ENCODE assay signal across 9 cellular contexts in the genomic region with DNA sequence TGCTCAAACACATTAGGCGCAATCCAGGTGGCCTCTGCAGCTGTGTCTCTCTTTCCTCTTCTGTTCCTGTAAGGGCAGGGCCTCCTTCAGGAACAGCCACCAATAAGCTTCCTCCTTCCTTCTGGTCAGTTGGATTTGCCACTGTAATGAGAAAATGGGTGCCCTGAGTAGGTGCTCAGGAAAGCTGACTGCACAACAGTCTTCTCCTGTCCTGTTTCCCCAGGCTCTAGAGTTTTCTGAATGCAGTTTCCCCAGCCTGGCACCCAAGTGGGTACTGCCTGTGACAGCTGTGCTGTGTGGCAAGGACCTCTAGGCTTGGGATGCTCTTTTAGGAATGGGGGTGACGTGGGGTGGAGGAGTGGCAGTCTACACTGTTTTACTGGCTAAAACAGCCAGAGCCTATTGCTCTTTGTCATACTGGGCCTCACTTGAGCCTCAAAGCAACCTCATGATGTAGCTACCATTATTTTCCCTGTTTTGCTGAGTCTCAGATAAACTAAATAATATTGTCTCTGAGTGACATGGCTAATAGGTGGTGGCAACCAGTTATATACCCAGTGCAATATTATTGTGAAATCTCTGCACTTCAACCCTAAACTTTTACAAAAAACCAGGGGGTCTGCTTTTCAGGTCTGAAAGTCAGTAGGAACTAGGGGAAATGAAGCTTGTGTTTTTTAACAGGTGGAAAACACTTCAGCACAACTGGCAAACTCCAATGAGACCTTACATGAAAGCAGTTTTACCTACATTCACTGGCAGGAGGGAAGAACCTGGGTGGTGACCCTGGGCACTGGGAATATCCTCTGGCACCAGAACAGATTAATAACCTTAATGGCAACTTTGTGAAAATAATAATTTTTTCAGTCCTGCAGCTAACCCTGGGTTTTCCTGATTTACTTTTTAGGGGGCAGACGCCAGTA.
DNase-seq lines count a peak whose midpoint lies in the region; ATAC-seq and TF ChIP-seq lines count a peak whose summit lies in the region.
"Had no signal": no experiment of that assay in that cellular context is flagged by ENCODE, and none has a peak within 500 bp of the region (broad histone marks: within the 10 kb centered on the region; RNA-seq: fewer than 3 reads in every experiment).

No MANE protein-coding gene starts in this region.

- TF ChIP-seq CTCF in coronary artery (IDR thresholded peaks at IDR 0.05): no peak

- DNase-seq in ACHN (peak; percentile 47), coronary artery (ENCODE audit: low spot score) (no peak)
- DNase-seq in stimulated activated CD4-positive, alpha-beta T cell treated with anti-CD3 and anti-CD28 coated beads, Interleukin-1b, Interleukin-23, amount 100 ng/mL, for 48 hours: no peak
- DNase-seq in activated effector memory CD4-positive, alpha-beta T cell treated with anti-CD3 and anti-CD28 coated beads, Interleukin-2, amount 50 U/mL, for 16 hours: no peak
- DNase-seq: SJCRH30 had no signal

- no peak for ATAC-seq in activated CD4-positive, CD25-positive, alpha-beta regulatory T cell treated with anti-CD3 and anti-CD28 coated beads, Interleukin-2, amount 50 U/mL, for 24 hours
- ATAC-seq in HG03039 (IDR thresholded peaks at IDR 0.05; ENCODE audit: unreplicated experiment): no peak

- H3K27me3 ChIP-seq in HUES6 (ENCODE audit: control insufficient read depth, insufficient read depth, low read length): peaks cover 25% of the 10 kb centered on the region
- no peaks in the 10 kb centered on the region for H3K27me3 ChIP-seq in mucosa of stomach (ENCODE audit: control insufficient read depth, insufficient read depth, low read length)
- H3K27me3 ChIP-seq: SJCRH30 had no signal

- H3K9me3 ChIP-seq in HUES6 (ENCODE audit: control insufficient read depth, insufficient read depth, low read depth, low read length) (no peaks in the 10 kb centered on the region), mucosa of stomach (ENCODE audit: control insufficient read depth, low read length) (no peaks in the 10 kb centered on the region)
- H3K9me3 ChIP-seq: SJCRH30 had no signal

- peak overlapping the region; percentile 72 for H3K9ac ChIP-seq in HUES6 (ENCODE audit: low read length)
- H3K9ac ChIP-seq in mucosa of stomach (ENCODE audit: low read length): peak overlapping the region; percentile 82

- H3K4me1 ChIP-seq in HUES6 (ENCODE audit: control insufficient read depth, insufficient read depth, low read length): peaks cover 7% of the 10 kb centered on the region; the same call in 1 of the 2 replicates
- H3K4me1 ChIP-seq in mucosa of stomach (ENCODE audit: control insufficient read depth, insufficient read depth, low read length): peaks cover 6% of the 10 kb centered on the region
- H3K4me1 ChIP-seq: SJCRH30 had no signal

- in situ Hi-C loops in ACHN (cut with HindIII; ENCODE audit: low pct_ligation_motif_present, low pct_unique_long_range_greater_than_20kb, low sequenced_read_pairs): no loop called here

- H3K27ac ChIP-seq in HUES6 (ENCODE audit: low read depth, low read length): no peak overlapping the region
- H3K27ac ChIP-seq in coronary artery: peak overlapping the region in 1 of 2 donors; percentile 78

- peak overlapping the region; percentile 67 for H3K4me3 ChIP-seq in HUES6 (ENCODE audit: low read depth, low read length)
- H3K4me3 ChIP-seq in coronary artery: peak overlapping the region; percentile 79
- peak overlapping the region; percentile 49 for H3K4me3 ChIP-seq in mucosa of stomach (ENCODE audit: low read length)

- H3K36me3 ChIP-seq in HUES6 (ENCODE audit: control insufficient read depth, insufficient read depth, low read length): no peaks in the 10 kb centered on the region
- no peaks in the 10 kb centered on the region for H3K36me3 ChIP-seq in mucosa of stomach (ENCODE audit: control insufficient read depth, insufficient read depth, low read length)
- H3K36me3 ChIP-seq: SJCRH30 had no signal
